18 cellular contexts compared by ENCODE assay signal in genomic region chr4:170849969-170850368, GRCh38.
DNase-seq lines count a peak whose midpoint lies in the region; ATAC-seq, FAIRE-seq and TF ChIP-seq lines count a peak whose summit lies in the region.
"Had no signal": no experiment of that assay in that cellular context is flagged by ENCODE, and none has a peak within 500 bp of the region (broad histone marks: within the 10 kb centered on the region; RNA-seq: fewer than 3 reads in every experiment).

No MANE protein-coding gene starts in this region.

- no peak for FAIRE-seq in H54 (lab: Jason Lieb, UNC)
- FAIRE-seq: G401.6 had no signal

- H3K79me2 ChIP-seq in PC-9 (ENCODE audit: low read depth): no peaks in the 10 kb centered on the region

- BruUV-seq in A673 (replicated peaks; lab: Mats Ljungman, UMichigan): no TSS peak
- BruUV-seq in PC-9 (replicated peaks; lab: Mats Ljungman, UMichigan): no TSS peak

- no peak overlapping the region for H3K4me2 ChIP-seq in PC-9

- no peaks in the 10 kb centered on the region for H3K9me2 ChIP-seq in PC-9 (ENCODE audit: insufficient read depth)

- TF ChIP-seq POLR2A in H54 (IDR thresholded peaks at IDR 0.05; ENCODE audit: low read depth, low read length): no peak

- peak; percentile 75 for ATAC-seq in GM18858 (IDR thresholded peaks at IDR 0.05; ENCODE audit: unreplicated experiment)
- peak; percentile 52 for ATAC-seq in GM21825 (IDR thresholded peaks at IDR 0.05; ENCODE audit: unreplicated experiment)
- ATAC-seq in HG03439 (IDR thresholded peaks at IDR 0.05; ENCODE audit: unreplicated experiment): peak; percentile 58
- no peak for ATAC-seq in HG03045 (IDR thresholded peaks at IDR 0.05; ENCODE audit: unreplicated experiment)
- ATAC-seq: HCT116 had no signal

- intact Hi-C loops in A673 (cut with micrococcal nuclease; ENCODE audit: unreplicated experiment): loop anchor here (5.0 kb wide), 1 partner anchor 708 kb away; no protein-coding TSS in a partner anchor
- intact Hi-C loops in PC-9 (cut with micrococcal nuclease; ENCODE audit: unreplicated experiment): loop anchor here (5.0 kb wide), 1 partner anchor 713 kb away; no protein-coding TSS in a partner anchor

- DNase-seq in DMS53 (lab: John Stamatoyannopoulos, UW) (peak; percentile 9), A673 (ENCODE audit: low spot score) (no peak), PC-9 (no peak), H54 (ENCODE audit: insufficient read length, low spot score) (no peak)
- DNase-seq: activated CD4-positive, CD25-positive, alpha-beta regulatory T cell treated with anti-CD3 and anti-CD28 coated beads, Interleukin-2, amount 50 U/mL, for 72 hours; CD8-positive, alpha-beta memory T cell; effector CD4-positive, alpha-beta T cell; left ventricle myocardium inferior; NCI-H2029; NCI-H748 treated with DMSO at 0.1 percent for 48 hours; RPMI8226; spleen had no signal

- POLR2A ChIA-PET in A673 (lab: Charles Lee; ENCODE audit: low non-redundant PET) (no interaction called here), PC-9 (lab: Charles Lee; ENCODE audit: unreplicated experiment) (no interaction called here)

- H3K4me3 ChIP-seq in A673 (ENCODE audit: low read depth, low read length, poor library complexity, severe bottlenecking) (no peak overlapping the region), PC-9 (no peak overlapping the region)
- H3K4me3 ChIP-seq: left ventricle myocardium inferior, spleen had no signal

- no peaks in the 10 kb centered on the region for H3F3A ChIP-seq in PC-9 (ENCODE audit: insufficient read depth, low read depth)

- CTCF ChIA-PET in A673 (lab: Charles Lee) (no interaction called here), PC-9 (lab: Charles Lee) (no interaction called here)

- no peaks in the 10 kb centered on the region for H3K9me3 ChIP-seq in A673 (ENCODE audit: low read depth, low read length, poor library complexity, severe bottlenecking)
- no peaks in the 10 kb centered on the region for H3K9me3 ChIP-seq in PC-9 (ENCODE audit: insufficient read depth, low read depth)
- H3K9me3 ChIP-seq: left ventricle myocardium inferior, spleen had no signal

- no peaks in the 10 kb centered on the region for H3K36me3 ChIP-seq in A673 (ENCODE audit: insufficient read depth, low read length, poor library complexity, severe bottlenecking)
- no peaks in the 10 kb centered on the region for H3K36me3 ChIP-seq in PC-9 (ENCODE audit: low read depth)
- H3K36me3 ChIP-seq: left ventricle myocardium inferior, spleen had no signal

- TF ChIP-seq CTCF in A673 (conservative IDR thresholded peaks at IDR 0.05; ENCODE audit: low read depth, low read length) (no peak), PC-9 (conservative IDR thresholded peaks at IDR 0.05) (no peak)

- no peaks in the 10 kb centered on the region for H4K20me1 ChIP-seq in PC-9 (ENCODE audit: insufficient read depth)

- H3K4me1 ChIP-seq in A673 (ENCODE audit: insufficient read depth, low read length, poor library complexity, severe bottlenecking) (no peaks in the 10 kb centered on the region), PC-9 (replicated peaks; ENCODE audit: insufficient read depth) (no peaks in the 10 kb centered on the region)
- H3K4me1 ChIP-seq: left ventricle myocardium inferior, spleen had no signal

- H3K27ac ChIP-seq in A673 (ENCODE audit: low read depth, low read length, poor library complexity, severe bottlenecking) (no peak overlapping the region), PC-9 (no peak overlapping the region)
- H3K27ac ChIP-seq: left ventricle myocardium inferior, spleen had no signal

- H3K27me3 ChIP-seq in A673 (replicated peaks; ENCODE audit: insufficient read depth, low read depth, low read length, poor library complexity) (no peaks in the 10 kb centered on the region), PC-9 (ENCODE audit: insufficient read depth, low read depth) (no peaks in the 10 kb centered on the region)
- H3K27me3 ChIP-seq: spleen had no signal

- no peak overlapping the region for H2AFZ ChIP-seq in PC-9
